In genomic region chr20:48623906-48624265, GRCh38 we compare ENCODE assay signal across 16 cellular contexts.
DNase-seq lines count a peak whose midpoint lies in the region; ATAC-seq and TF ChIP-seq lines count a peak whose summit lies in the region.
"Had no signal": no experiment of that assay in that cellular context is flagged by ENCODE, and none has a peak within 500 bp of the region (broad histone marks: within the 10 kb centered on the region; RNA-seq: fewer than 3 reads in every experiment).

No MANE protein-coding gene starts in this region.

- no peaks in the 10 kb centered on the region for H3K9me3 Mint-ChIP-seq in chondrocyte (ENCODE audit: low read depth)
- H3K9me3 Mint-ChIP-seq: CD4-positive, alpha-beta T cell; HFFc6 had no signal

- no peak overlapping the region for H3K27ac Mint-ChIP-seq in chondrocyte (ENCODE audit: unreplicated experiment)
- H3K27ac Mint-ChIP-seq: CD4-positive, alpha-beta T cell; HFFc6 had no signal

- H3K27me3 Mint-ChIP-seq in chondrocyte (ENCODE audit: low read depth) = no peaks in the 10 kb centered on the region
- H3K27me3 Mint-ChIP-seq: CD4-positive, alpha-beta T cell had no signal

- no peak overlapping the region for H3K4me3 ChIP-seq in BLaER1 treated with 17β-estradiol and CSF1 and Interleukin-3, amounts not matched to agents 10 nM and 100 nM
- H3K4me3 ChIP-seq: GM12878, HAP-1 had no signal

- TF ChIP-seq CTCF in chondrocyte (IDR thresholded peaks at IDR 0.05) = no peak
- TF ChIP-seq CTCF in omental fat pad (IDR thresholded peaks at IDR 0.05) = no peak

- peak overlapping the region in 8 of 11 experiments; percentile 80 to 92 (median 85); a peak in 16 of 22 replicates for H3K27ac ChIP-seq in BLaER1 treated with 17β-estradiol and CSF1 and Interleukin-3, amounts not matched to agents 10 nM and 100 nM

- no peak for ATAC-seq in omental fat pad (ENCODE audit: low FRiP score)
- ATAC-seq: GM12878 had no signal

- peaks cover 83 to 94% (median 91%) of the 10 kb centered on the region in 10 experiments for H3K4me1 ChIP-seq in BLaER1 treated with 17β-estradiol and CSF1 and Interleukin-3, amounts not matched to agents 10 nM and 100 nM

- no peaks in the 10 kb centered on the region for H3K36me3 Mint-ChIP-seq in chondrocyte (ENCODE audit: low read depth)

- peaks cover 32% of the 10 kb centered on the region for H3K4me1 Mint-ChIP-seq in chondrocyte (ENCODE audit: low read depth)

- peak; percentile 28 for DNase-seq in chondrocyte (ENCODE audit: low spot score)
- DNase-seq in posterior vena cava (ENCODE audit: low spot score) = peak; percentile 37
- no peak for DNase-seq in epidermal melanocyte (ENCODE audit: insufficient read length, low spot score)
- DNase-seq in omental fat pad (ENCODE audit: low spot score) = no peak
- no peak for DNase-seq in stimulated activated naive CD4-positive, alpha-beta T cell treated with Interleukin-2 at 50 U/mL for 16 hours (lab: John Stamatoyannopoulos, UW)
- DNase-seq: CD4-positive, alpha-beta T cell; DMS 273 treated with DMSO at 0.1 percent for 48 hours; DMS79; EL; GDM1; GOT3; HFFc6 had no signal

- no peaks in the 10 kb centered on the region for H3K9me3 ChIP-seq in BLaER1 treated with 17β-estradiol and CSF1 and Interleukin-3, amounts not matched to agents 10 nM and 100 nM (replicated peaks in 1 of 11)
- H3K9me3 ChIP-seq: HAP-1 had no signal

- intact Hi-C loops in posterior vena cava (cut with DNase I) = loop anchor here (5.0 kb wide), 2 partner anchors 947 to 962 kb away; no protein-coding TSS in a partner anchor

- no peak overlapping the region for H3K4me3 Mint-ChIP-seq in chondrocyte (ENCODE audit: unreplicated experiment)
- H3K4me3 Mint-ChIP-seq: CD14-positive monocyte; CD4-positive, alpha-beta T cell; HFFc6 had no signal

- H3K36me3 ChIP-seq in BLaER1 treated with 17β-estradiol and CSF1 and Interleukin-3, amounts not matched to agents 10 nM and 100 nM = peaks cover 0 to 47% (median 0%) of the 10 kb centered on the region in 11 experiments; a peak in 11 of 22 replicates
- H3K36me3 ChIP-seq: HAP-1 had no signal

- H3K27me3 ChIP-seq in BLaER1 treated with 17β-estradiol and CSF1 and Interleukin-3, amounts not matched to agents 10 nM and 100 nM = no peaks in the 10 kb centered on the region

- H3K9ac ChIP-seq in BLaER1 treated with 17β-estradiol and CSF1 and Interleukin-3, amounts not matched to agents 10 nM and 100 nM = peak overlapping the region in 7 of 11 experiments; percentile 46 to 79 (median 74); a peak in 12 of 22 replicates

- H3K4me2 ChIP-seq in BLaER1 treated with 17β-estradiol and CSF1 and Interleukin-3, amounts not matched to agents 10 nM and 100 nM = peak overlapping the region; percentile 73 to 95 (median 86); a peak in 21 of 22 replicates

- H4K20me1 ChIP-seq in BLaER1 treated with 17β-estradiol and CSF1 and Interleukin-3, amounts not matched to agents 10 nM and 100 nM = peaks cover 0 to 38% (median 0%) of the 10 kb centered on the region in 11 experiments; a peak in 4 of 22 replicates

Comparison
In these comparisons a context has a peak if more than half of its experiments do, and no peak if none do; other contexts are left out.
1. DNase-seq: peak in chondrocyte (single experiment) and posterior vena cava (single experiment); none in epidermal melanocyte (single experiment), omental fat pad (single experiment) and stimulated activated naive CD4-positive, alpha-beta T cell treated with Interleukin-2 at 50 U/mL for 16 hours (single experiment).